ENCODE assay signal across 10 cellular contexts in the genomic region with DNA sequence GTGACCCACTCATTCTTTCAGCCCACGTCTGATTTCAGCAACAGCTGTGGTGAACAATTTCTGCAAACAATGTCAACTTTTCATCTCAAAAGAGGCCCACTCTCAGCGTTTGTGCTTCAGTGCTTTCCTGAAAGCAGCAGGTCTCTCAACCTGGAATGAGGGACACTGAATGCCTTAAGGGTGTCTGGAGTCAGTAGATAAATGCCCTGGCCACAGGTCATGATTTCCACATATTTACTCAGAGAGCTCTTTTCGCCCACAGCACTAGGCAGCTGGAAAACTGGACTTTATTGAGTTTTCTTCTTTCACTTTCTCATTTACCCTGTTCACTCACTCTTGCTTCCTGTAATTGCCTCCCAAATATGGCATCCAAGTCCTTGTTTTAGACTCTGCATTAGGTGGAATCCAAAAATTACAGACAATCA. TPM values are rescaled to one million over a fixed set of nuclear protein-coding genes. Genes with fewer than 3 reads are reported as not detected.
DNase-seq lines count a peak whose midpoint lies in the region; ATAC-seq and TF ChIP-seq lines count a peak whose summit lies in the region.
"Had no signal": no experiment of that assay in that cellular context is flagged by ENCODE, and none has a peak within 500 bp of the region (broad histone marks: within the 10 kb centered on the region; RNA-seq: fewer than 3 reads in every experiment).

No MANE protein-coding gene starts in this region.

- TF ChIP-seq EP300 in transverse colon (IDR thresholded peaks at IDR 0.05; ENCODE audit: low read depth): no peak

- intact Hi-C loops in transverse colon (cut with DNase I; ENCODE audit: low total_unique reads): no loop called here

- WGBS in transverse colon (ENCODE audit: low coverage in 1 of 2), 2 donors: 7 to 18% methylated on average over 2 to 3 of the region's 3 CpGs

- no peak overlapping the region for H3K4me3 ChIP-seq in transverse colon

- no peaks in the 10 kb centered on the region for H3K27me3 ChIP-seq in transverse colon

- ATAC-seq in GM18499 (IDR thresholded peaks at IDR 0.05; ENCODE audit: insufficient read depth, unreplicated experiment) (peak; percentile 46), GM21390 (IDR thresholded peaks at IDR 0.05; ENCODE audit: unreplicated experiment) (peak; percentile 83), HG03095 (IDR thresholded peaks at IDR 0.05; ENCODE audit: unreplicated experiment) (peak; percentile 77)

- DNase-seq in glomerular visceral epithelial cell (ENCODE audit: extremely low spot score) (peak; percentile 48), cerebellar cortex (ENCODE audit: low spot score) (no peak), D341Med (ENCODE audit: low spot score) (no peak), transverse colon (no peak)
- no peak for DNase-seq in activated T-cell treated with anti-CD3 and anti-CD28 coated beads, Interleukin-2, amount 50 U/mL, for 48 hours
- DNase-seq: aorta had no signal

- no peak overlapping the region for H3K27ac ChIP-seq in transverse colon
- H3K27ac ChIP-seq: C4-2B had no signal

- H3K9me3 ChIP-seq in transverse colon: no peaks in the 10 kb centered on the region

- TF ChIP-seq POLR2A in transverse colon (IDR thresholded peaks at IDR 0.05): no peak

- H3K36me3 ChIP-seq in transverse colon: no peaks in the 10 kb centered on the region

- no peaks in the 10 kb centered on the region for H3K4me1 ChIP-seq in transverse colon

- TF ChIP-seq CTCF in transverse colon (IDR thresholded peaks at IDR 0.05): no peak

- in situ Hi-C loops in transverse colon (cut with MboI; ENCODE audit: low pct_ligation_motif_present in 1 of 4, low pct_unique_long_range_greater_than_20kb in 1 of 4, low sequenced_read_pairs in 3 of 4): no loop called here

RNA-seq across cellular contexts. Expression of gene NPFFR2, which starts 52.8 kb away (rescaled TPM):
- not detected for total RNA-seq in transverse colon
- total RNA-seq: aorta had no signal
